ENCODE assay signal across 18 cellular contexts in genomic region chr11:126414615-126415014, GRCh38. TPM values are rescaled to one million over a fixed set of nuclear protein-coding genes. Genes with fewer than 3 reads are reported as not detected.
DNase-seq lines count a peak whose midpoint lies in the region; ATAC-seq and TF ChIP-seq lines count a peak whose summit lies in the region.
"Had no signal": no experiment of that assay in that cellular context is flagged by ENCODE, and none has a peak within 500 bp of the region (broad histone marks: within the 10 kb centered on the region; RNA-seq: fewer than 3 reads in every experiment).

No MANE protein-coding gene starts in this region.

- 52 to 56% methylated on average over 5 of the region's 5 CpGs for WGBS in GM23248 (ENCODE audit: low coverage in 1 of 2, low lambda C conversion rate in 2 of 2, missing lambda C conversion rate in 2 of 2), 2 experiments
- WGBS in spleen, 5 donors = 63 to 82% (median 72%) methylated on average over 5 of the region's 5 CpGs

- in situ Hi-C loops in GM23248 (cut with MboI) = no loop called here

- no peaks in the 10 kb centered on the region; the same call in 1 of the 2 replicates for H3K36me3 ChIP-seq in GM23248 (ENCODE audit: low read depth)
- H3K36me3 ChIP-seq in colonic mucosa = no peaks in the 10 kb centered on the region
- peaks cover 0 to 15% of the 10 kb centered on the region in 2 donors for H3K36me3 ChIP-seq in left lung
- peaks cover 0 to 59% (median 16%) of the 10 kb centered on the region in 6 donors for H3K36me3 ChIP-seq in spleen
- H3K36me3 ChIP-seq: prostate gland had no signal

- peak; percentile 8 for DNase-seq in GM23248
- DNase-seq in colonic mucosa = no peak
- DNase-seq in left lung = no peak
- DNase-seq in spleen = no peak
- DNase-seq in AML-193 (lab: John Stamatoyannopoulos, UW) = no peak
- DNase-seq in stimulated activated CD4-positive, alpha-beta T cell treated with anti-CD3 and anti-CD28 coated beads, Interleukin-2, amount 100 ng/mL, for 24 hours = no peak
- DNase-seq in medulla oblongata (ENCODE audit: extremely low spot score) = no peak
- DNase-seq in DMS53 (lab: John Stamatoyannopoulos, UW) = no peak
- DNase-seq: activated CD4-positive, alpha-beta T cell treated with anti-CD3 and anti-CD28 coated beads for 48 hours; activated naive CD8-positive, alpha-beta T cell treated with anti-CD3 and anti-CD28 coated beads, Interleukin-2, amount 10 ng/mL, durations not matched to agents 7 days and 5 days; activated T-cell treated with anti-CD3 and anti-CD28 coated beads, Interleukin-2, amount 50 U/mL, for 24 hours; cortex of kidney; GDM1; NCI-H2107; NCI-H774; stimulated activated CD4-positive, alpha-beta T cell treated with anti-CD3 and anti-CD28 coated beads, Interleukin-1b, Interleukin-23, amount 100 ng/mL, for 48 hours; stimulated activated CD8-positive, alpha-beta memory T cell treated with anti-CD3 and anti-CD28 coated beads, Interleukin-4, amount 100 ng/mL, for 48 hours had no signal

- TF ChIP-seq POLR2A in spleen (IDR thresholded peaks at IDR 0.05) = no peak

- H2AFZ ChIP-seq in GM23248 = no peak overlapping the region

- 0 out of 2 replicates have a peak, but pooled peaks cover 4% of the 10 kb centered on the region for H3K79me2 ChIP-seq in GM23248 (ENCODE audit: insufficient read depth)

- H3K9ac ChIP-seq in GM23248 (no peak overlapping the region), colonic mucosa (ENCODE audit: low read depth in 2 of 2, low read length in 2 of 2) (no peak overlapping the region)

- H3K4me3 ChIP-seq in GM23248 = no peak overlapping the region
- no peak overlapping the region for H3K4me3 ChIP-seq in colonic mucosa
- no peak overlapping the region for H3K4me3 ChIP-seq in left lung
- H3K4me3 ChIP-seq in spleen = no peak overlapping the region
- H3K4me3 ChIP-seq: prostate gland had no signal

- H3K4me1 ChIP-seq in GM23248 (ENCODE audit: insufficient read depth) = peaks cover 24% of the 10 kb centered on the region
- H3K4me1 ChIP-seq in colonic mucosa = peaks cover 6% of the 10 kb centered on the region
- peaks cover 24 to 32% of the 10 kb centered on the region in 2 donors for H3K4me1 ChIP-seq in left lung
- peaks cover 22 to 66% (median 47%) of the 10 kb centered on the region in 6 donors for H3K4me1 ChIP-seq in spleen

- no peaks in the 10 kb centered on the region for H3K9me2 ChIP-seq in GM23248 (ENCODE audit: insufficient read depth)

- H3K9me3 ChIP-seq in GM23248 (ENCODE audit: low read depth) (no peaks in the 10 kb centered on the region), colonic mucosa (no peaks in the 10 kb centered on the region), left lung (no peaks in the 10 kb centered on the region), spleen (no peaks in the 10 kb centered on the region)
- H3K9me3 ChIP-seq: prostate gland had no signal

- H3K27me3 ChIP-seq in GM23248 (replicated peaks; ENCODE audit: insufficient read depth) (no peaks in the 10 kb centered on the region), colonic mucosa (no peaks in the 10 kb centered on the region), left lung (no peaks in the 10 kb centered on the region), spleen (replicated peaks in 1 of 7) (peaks cover 0 to 6% (median 0%) of the 10 kb centered on the region in 7 donors)

- H3F3A ChIP-seq in GM23248 (ENCODE audit: insufficient read depth) = peaks cover 9% of the 10 kb centered on the region

- intact Hi-C loops in colonic mucosa (cut with DNase I) = no loop called here
- intact Hi-C loops in left lung (cut with DNase I) = no loop called here
- intact Hi-C loops in spleen (cut with DNase I; ENCODE audit: low total_unique reads) = no loop called here

- no peak for ATAC-seq in left lung

- no peaks in the 10 kb centered on the region for H4K20me1 ChIP-seq in GM23248 (ENCODE audit: insufficient read depth)

- H3K27ac ChIP-seq in GM23248 (no peak overlapping the region), colonic mucosa (peak overlapping the region; percentile 68), left lung (peak overlapping the region; percentile 69 to 78), spleen (peak overlapping the region; percentile 20 to 87 (median 80))

- TF ChIP-seq CTCF in colonic mucosa (IDR thresholded peaks at IDR 0.05) (no peak), left lung (IDR thresholded peaks at IDR 0.05) (no peak), spleen (IDR thresholded peaks at IDR 0.05 in 8 of 11, conservative IDR thresholded peaks at IDR 0.05 in 3 of 11) (no peak)

- no peak overlapping the region for H3K4me2 ChIP-seq in GM23248 (ENCODE audit: unreplicated experiment)

RNA-seq across cellular contexts. Expression of gene ST3GAL4, which starts 59.1 kb away (rescaled TPM):
- total RNA-seq in GM23248 (2014; rRNA removed; shearing (Covaris generic)) = 26.7 and 53.3 TPM in 2 replicates
- polyA plus RNA-seq in GM23248 (2016; fragmentation: Nextera tagmentation; extraction: Ambion mirVana) (27.3 and 30.5 TPM in 2 replicates), spleen (10 to 100 TPM; 12.8 to 25.0 (median 22.4) TPM)
- total RNA-seq in colonic mucosa (100 to 1,000 TPM; 123 to 304 TPM), left lung (10 to 100 TPM; 33.1 to 35.9 TPM), spleen (100 to 1,000 TPM in 1 of 7 donors, 10 to 100 TPM in 6; 41.2 to 102 (median 53.0) TPM)
